Comparison of ENCODE assay signal across 10 cellular contexts in the genomic region with DNA sequence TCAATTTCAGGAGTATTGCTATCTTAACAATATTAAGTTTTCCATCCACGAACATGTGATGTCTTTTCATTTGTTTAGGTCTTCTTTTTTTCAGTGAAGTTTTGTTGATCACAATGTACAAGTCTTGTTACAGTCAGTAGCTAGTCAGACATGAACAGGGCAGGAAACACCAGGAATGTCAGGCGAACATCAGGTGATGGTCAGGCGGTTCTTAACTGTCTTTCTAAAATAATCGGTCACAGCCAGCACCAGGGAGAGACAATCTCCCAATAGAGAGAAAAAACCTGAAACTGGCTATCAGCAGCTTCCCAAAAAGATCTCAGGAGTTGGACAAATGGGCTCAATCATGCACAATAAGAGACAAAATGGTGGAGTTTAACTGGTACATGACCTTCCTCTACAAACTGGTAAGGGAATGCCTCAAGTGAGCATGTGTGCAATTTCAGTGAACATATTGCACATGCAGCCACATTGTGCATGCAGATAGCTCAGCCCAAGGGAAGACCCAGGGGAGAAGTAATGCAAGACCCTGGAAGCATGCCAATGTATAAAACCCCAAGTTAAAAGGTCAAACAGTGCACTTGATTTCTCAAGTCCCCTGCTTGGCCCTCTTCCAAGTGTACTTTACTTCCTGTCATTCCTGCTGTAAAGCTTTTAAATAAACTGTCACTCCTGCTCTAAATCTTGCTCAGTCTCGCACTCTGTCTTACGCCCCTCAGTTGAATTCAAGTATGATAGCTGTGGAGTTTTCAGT.
A peak's percentile ranks its signal among the peaks of the same experiment; 100 is the strongest.
DNase-seq lines count a peak whose midpoint lies in the region; ATAC-seq lines count a peak whose summit lies in the region.
"Had no signal": no experiment of that assay in that cellular context is flagged by ENCODE, and none has a peak within 500 bp of the region (broad histone marks: within the 10 kb centered on the region; RNA-seq: fewer than 3 reads in every experiment).

No MANE protein-coding gene starts in this region.

- ATAC-seq in sciatic nerve: peak; percentile 30

- intact Hi-C loops in sciatic nerve (cut with DNase I): no loop called here

- DNase-seq in SIG-M5 treated with dmso at 0.1 percent for 504 hours (lab: John Stamatoyannopoulos, UW; ENCODE audit: unreplicated experiment) (peak; percentile 6), SIG-M5 (lab: John Stamatoyannopoulos, UW) (no peak), NCI-H2171 treated with DMSO at 0.1 percent for 48 hours (lab: John Stamatoyannopoulos, UW) (peak; percentile 98), dermis blood vessel endothelial cell (peak; percentile 10), sciatic nerve (ENCODE audit: low spot score) (no peak), nucleus accumbens (lab: John Stamatoyannopoulos, UW) (no peak), mesenteric fat pad (ENCODE audit: low spot score) (no peak)
- no peak for DNase-seq in activated CD8-positive, alpha-beta memory T cell treated with anti-CD3 and anti-CD28 coated beads, Interleukin-2, amount 50 U/mL, for 4 hours
- DNase-seq: effector memory CD4-positive, alpha-beta T cell; posterior cingulate gyrus had no signal

Comparison
In these comparisons a context has a peak if more than half of its experiments do, and no peak if none do; other contexts are left out.
1. DNase-seq: peak in SIG-M5 treated with dmso at 0.1 percent for 504 hours (single experiment), NCI-H2171 treated with DMSO at 0.1 percent for 48 hours (single experiment) and dermis blood vessel endothelial cell (single experiment); none in SIG-M5 (single experiment), sciatic nerve (single experiment), activated CD8-positive, alpha-beta memory T cell treated with anti-CD3 and anti-CD28 coated beads, Interleukin-2, amount 50 U/mL, for 4 hours (single experiment), nucleus accumbens (0 of 56) and mesenteric fat pad (single experiment).